Comparison of ENCODE assay signal across 7 cellular contexts in genomic region chr18:59898609-59899297, GRCh38. TPM values are rescaled to one million over a fixed set of nuclear protein-coding genes. Genes with fewer than 3 reads are reported as not detected.
DNase-seq lines count a peak whose midpoint lies in the region; ATAC-seq, FAIRE-seq and TF ChIP-seq lines count a peak whose summit lies in the region.

No MANE protein-coding gene starts in this region.

- no peak for FAIRE-seq in endothelial cell of umbilical vein (lab: Jason Lieb, UNC)

- H3K27me3 ChIP-seq in endothelial cell of umbilical vein (ENCODE audit: control insufficient read depth in 2 of 2, insufficient read depth in 2 of 2, low read length in 2 of 2): peaks cover 1 to 9% of the 10 kb centered on the region in 2 experiments

- peaks cover 14% of the 10 kb centered on the region for H3K4me1 Mint-ChIP-seq in progenitor cell of endocrine pancreas (ENCODE audit: low read depth)

- no peaks in the 10 kb centered on the region for H4K20me1 ChIP-seq in endothelial cell of umbilical vein (replicated peaks; ENCODE audit: control insufficient read depth, extremely low read depth, insufficient read depth, low read length)

- no peaks in the 10 kb centered on the region for H3K9me3 Mint-ChIP-seq in progenitor cell of endocrine pancreas (ENCODE audit: low read depth)

- CTCF ChIA-PET in endothelial cell of umbilical vein (lab: Charles Lee): interaction anchor here (0.8 to 3.5 kb wide), 11 partner anchors 13 to 268 kb away, joined by 3 to 29 read pairs (median 7); partner anchors contain the start of gene CCBE1

- H3K9me3 ChIP-seq in endothelial cell of umbilical vein (replicated peaks; ENCODE audit: control insufficient read depth, insufficient read depth, low read length): no peaks in the 10 kb centered on the region

- intact Hi-C loops in endothelial cell of umbilical vein (cut with micrococcal nuclease): loop anchor here (1.0 kb wide), 3 partner anchors 12 to 24 kb away; no protein-coding TSS in a partner anchor

- TF ChIP-seq POLR2A in endothelial cell of umbilical vein (IDR thresholded peaks at IDR 0.05; ENCODE audit: low read depth, low read length): no peak

- ATAC-seq in GM19397 (IDR thresholded peaks at IDR 0.05; ENCODE audit: unreplicated experiment): peak; percentile 4
- no peak for ATAC-seq in HG02798 (IDR thresholded peaks at IDR 0.05; ENCODE audit: poor library complexity, unreplicated experiment)

- H3K36me3 Mint-ChIP-seq in progenitor cell of endocrine pancreas (ENCODE audit: insufficient read depth): peaks cover 2% of the 10 kb centered on the region

- peak overlapping the region; percentile 50 for H3K27ac ChIP-seq in endothelial cell of umbilical vein (ENCODE audit: insufficient read depth, low read depth, low read length)

- peak overlapping the region; percentile 88 for H3K4me3 Mint-ChIP-seq in progenitor cell of endocrine pancreas (ENCODE audit: low read depth)

- H3K79me2 ChIP-seq in endothelial cell of umbilical vein (ENCODE audit: control insufficient read depth, insufficient read depth, low read length): peaks cover 31% of the 10 kb centered on the region

- dilution Hi-C loops in endothelial cell of umbilical vein (cut with MboI; ENCODE audit: extremely low pct_ligation_motif_present, low sequenced_read_pairs): no loop called here

- H3K9me1 ChIP-seq in endothelial cell of umbilical vein (replicated peaks; ENCODE audit: control insufficient read depth, extremely low read depth, insufficient read depth, low read length): no peaks in the 10 kb centered on the region

- peaks cover 38% of the 10 kb centered on the region for H3K27me3 Mint-ChIP-seq in progenitor cell of endocrine pancreas

- peak overlapping the region; percentile 97 for H3K27ac Mint-ChIP-seq in progenitor cell of endocrine pancreas

- POLR2A ChIA-PET in endothelial cell of umbilical vein (lab: Charles Lee): interaction anchor here (0.6 to 3.0 kb wide), 14 partner anchors 8 to 329 kb away, joined by 3 to 60 read pairs (median 5); no protein-coding TSS in a partner anchor

- BruUV-seq in endothelial cell of umbilical vein (replicated peaks; lab: Mats Ljungman, UMichigan): TSS peak; percentile 44

- peak; percentile 54 for DNase-seq in NCI-H1048 (lab: John Stamatoyannopoulos, UW)
- DNase-seq in endothelial cell of umbilical vein (ENCODE audit: low read depth, low spot score): no peak
- no peak for DNase-seq in progenitor cell of endocrine pancreas (ENCODE audit: low spot score, unreplicated experiment)
- DNase-seq in medulla oblongata (ENCODE audit: extremely low spot score): no peak
- no peak for DNase-seq in DMS114 treated with DMSO at 0.1 percent for 48 hours (lab: John Stamatoyannopoulos, UW; ENCODE audit: unreplicated experiment)

- peaks cover 0 to 3% of the 10 kb centered on the region in 2 experiments for H3K36me3 ChIP-seq in endothelial cell of umbilical vein (ENCODE audit: control insufficient read depth in 2 of 2, extremely low read depth in 1 of 2, insufficient read depth in 2 of 2, low read length in 2 of 2)

- peak overlapping the region; percentile 74 for H2AFZ ChIP-seq in endothelial cell of umbilical vein (ENCODE audit: low read depth, low read length)

- peak overlapping the region; percentile 53 for H3K4me2 ChIP-seq in endothelial cell of umbilical vein (ENCODE audit: insufficient read depth, low read length)

- H3K9ac ChIP-seq in endothelial cell of umbilical vein (replicated peaks; ENCODE audit: extremely low read depth, insufficient read depth, low read length): peak overlapping the region; percentile 64

- peaks cover 19% of the 10 kb centered on the region for H3K4me1 ChIP-seq in endothelial cell of umbilical vein (ENCODE audit: control insufficient read depth, extremely low read depth, insufficient read depth, low read length)

- TF ChIP-seq CTCF in endothelial cell of umbilical vein (IDR thresholded peaks at IDR 0.05; ENCODE audit: extremely low read depth in 1 of 2, insufficient read depth in 1 of 2, low read depth in 1 of 2, low read length in 2 of 2): no peak
- no peak for TF ChIP-seq CTCF in progenitor cell of endocrine pancreas (IDR thresholded peaks at IDR 0.05; ENCODE audit: unreplicated experiment)

- H3K4me3 ChIP-seq in endothelial cell of umbilical vein (replicated peaks in 1 of 3; ENCODE audit: insufficient read depth in 1 of 3, low read depth in 1 of 3, low read length in 3 of 3): peak overlapping the region; percentile 53 to 68 (median 58)

TF ChIP-seq in endothelial cell of umbilical vein, 7 proteins besides CTCF, POLR2A, EP300 and RAD21:
- TF ChIP-seq, protein P1, sequence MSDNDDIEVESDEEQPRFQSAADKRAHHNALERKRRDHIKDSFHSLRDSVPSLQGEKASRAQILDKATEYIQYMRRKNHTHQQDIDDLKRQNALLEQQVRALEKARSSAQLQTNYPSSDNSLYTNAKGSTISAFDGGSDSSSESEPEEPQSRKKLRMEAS (IDR thresholded peaks at IDR 0.05; ENCODE audit: insufficient read depth, insufficient read length): no peak
- TF ChIP-seq POLR2AphosphoS5 (IDR thresholded peaks at IDR 0.05; ENCODE audit: insufficient read depth, low read depth, low read length) (no peak), MYC (IDR thresholded peaks at IDR 0.05; ENCODE audit: low read depth, low read length) (no peak), JUN (IDR thresholded peaks at IDR 0.05; ENCODE audit: borderline replicate concordance, insufficient read depth, insufficient read length, low read depth) (no peak), FOS (IDR thresholded peaks at IDR 0.05; ENCODE audit: borderline replicate concordance, insufficient read depth, low read length) (no peak), EZH2 (IDR thresholded peaks at IDR 0.05; ENCODE audit: borderline replicate concordance, low read depth, low read length, severe bottlenecking) (no peak), GATA2 (IDR thresholded peaks at IDR 0.05; ENCODE audit: insufficient read depth, insufficient read length, low read depth, low read length) (no peak)

RNA-seq across cellular contexts. Expression of gene PMAIP1, which starts 1.0 kb away (rescaled TPM):
- total RNA-seq in endothelial cell of umbilical vein (11.9 and 13.5 TPM in 2 replicates), progenitor cell of endocrine pancreas (4.6 and 4.9 TPM in 2 replicates)
- 7.3 and 7.6 TPM in 2 replicates for polyA plus RNA-seq in endothelial cell of umbilical vein
- 9.7 and 13.0 TPM in 2 replicates for polyA plus RNA-seq in endothelial cell of umbilical vein (2011; cell fraction: cytosol; rRNA removed)
- 12.9 and 15.6 TPM in 2 replicates for polyA plus RNA-seq in endothelial cell of umbilical vein (2011; cell fraction: nucleus; rRNA removed)
- polyA plus RNA-seq in endothelial cell of umbilical vein (2012): 18.5 and 23.5 TPM in 2 replicates
- polyA minus RNA-seq in endothelial cell of umbilical vein: 3.2 and 5.6 TPM in 2 replicates
- 25.5 TPM for polyA minus RNA-seq in endothelial cell of umbilical vein (2011; cell fraction: cytosol; rRNA and poly(A)+ RNA removed)
- polyA minus RNA-seq in endothelial cell of umbilical vein (2011; cell fraction: nucleus; rRNA and poly(A)+ RNA removed): 16.0 and 24.9 TPM in 2 replicates
